ENCODE assay signal across 1 cellular context in genomic region chr11:126355324-126355925, GRCh38.
TF ChIP-seq lines count a peak whose summit lies in the region.

Gene ST3GAL4 (plus strand): TSS chr11:126355686. CDS start chr11:126406156, 50,470 bp downstream.

TF ChIP-seq in K562, 482 proteins besides CTCF, POLR2A, EP300 and RAD21 (continued from another document and continues in another):
- TF ChIP-seq EP400 (IDR thresholded peaks at IDR 0.05) (peak; percentile 51; the same call in 1 of the 2 replicates), KLF1 (tag; IDR thresholded peaks at IDR 0.05) (no peak), BCL6 (CRISPR knock-in tag; IDR thresholded peaks at IDR 0.05) (no peak), TCF7 (IDR thresholded peaks at IDR 0.05; ENCODE audit: borderline replicate concordance) (no peak), PML (IDR thresholded peaks at IDR 0.05; ENCODE audit: low read length) (peak; percentile 36; the same call in 1 of the 2 replicates), CBFA2T2 (conservative IDR thresholded peaks at IDR 0.05) (no peak), POLR2G (IDR thresholded peaks at IDR 0.05; ENCODE audit: low read depth, low read length) (peak; percentile 82), ZBTB40 (IDR thresholded peaks at IDR 0.05) (peak; percentile 19; the same call in 1 of the 2 replicates), ZBTB40 (CRISPR knock-in tag; IDR thresholded peaks at IDR 0.05) (no peak), GTF2E2 (tag; IDR thresholded peaks at IDR 0.05) (no peak), MAFG (tag; conservative IDR thresholded peaks at IDR 0.05) (no peak), ZNF12 (CRISPR knock-in tag; IDR thresholded peaks at IDR 0.05) (no peak), ZNF717 (CRISPR knock-in tag; IDR thresholded peaks at IDR 0.05) (no peak), SMAD1 (IDR thresholded peaks at IDR 0.05; ENCODE audit: low read depth, low read length, partially characterized antibody) (no peak), SP1 (CRISPR knock-in tag; IDR thresholded peaks at IDR 0.05) (no peak), ETS1 (conservative IDR thresholded peaks at IDR 0.05; ENCODE audit: control insufficient read depth, low read depth, low read length) (no peak), GATAD2B (IDR thresholded peaks at IDR 0.05; ENCODE audit: borderline replicate concordance) (peak; percentile 66; the same call in 1 of the 2 replicates), CREB1 (IDR thresholded peaks at IDR 0.05) (peak; percentile 16; the same call in 1 of the 2 replicates), CREB1 (CRISPR knock-in tag; IDR thresholded peaks at IDR 0.05) (no peak), GTF3C2 (IDR thresholded peaks at IDR 0.05; ENCODE audit: borderline replicate concordance, extremely low read depth, insufficient read length) (no peak), ZSCAN29 (IDR thresholded peaks at IDR 0.05) (no peak), SMAD3 (CRISPR knock-in tag; conservative IDR thresholded peaks at IDR 0.05) (no peak), LCOR (CRISPR knock-in tag; IDR thresholded peaks at IDR 0.05) (no peak), ZNF583 (CRISPR knock-in tag; IDR thresholded peaks at IDR 0.05) (no peak), IRF9 (tag; IDR thresholded peaks at IDR 0.05) (no peak), KDM1A (IDR thresholded peaks at IDR 0.05) (no peak), CHD2 (IDR thresholded peaks at IDR 0.05; ENCODE audit: low read depth, low read length) (no peak), GABPB2 (CRISPR knock-in tag; conservative IDR thresholded peaks at IDR 0.05) (no peak), ATF7 (IDR thresholded peaks at IDR 0.05) (no peak), NFRKB (IDR thresholded peaks at IDR 0.05; ENCODE audit: low read depth) (no peak), TSHZ1 (CRISPR knock-in tag; IDR thresholded peaks at IDR 0.05) (no peak), FIP1L1 (IDR thresholded peaks at IDR 0.05; ENCODE audit: low read depth, low read length, poor library complexity, severe bottlenecking) (no peak), ZSCAN32 (CRISPR knock-in tag; IDR thresholded peaks at IDR 0.05) (no peak), ZNF76 (CRISPR knock-in tag; IDR thresholded peaks at IDR 0.05; ENCODE audit: borderline replicate concordance) (no peak), CREBBP (IDR thresholded peaks at IDR 0.05; ENCODE audit: low read depth, low read length) (no peak), ZNF699 (CRISPR knock-in tag; IDR thresholded peaks at IDR 0.05; ENCODE audit: insufficient replicate concordance) (no peak), PHF8 (IDR thresholded peaks at IDR 0.05; ENCODE audit: borderline replicate concordance, low read length) (peak; percentile 73; the same call in 1 of the 2 replicates), RNF2 (IDR thresholded peaks at IDR 0.05) (no peak; the same call in 1 of the 2 replicates), ZNF311 (CRISPR knock-in tag; IDR thresholded peaks at IDR 0.05) (no peak), MLX (CRISPR knock-in tag; conservative IDR thresholded peaks at IDR 0.05) (no peak), HNRNPL (IDR thresholded peaks at IDR 0.05; ENCODE audit: low read depth, low read length) (no peak), MAX (CRISPR knock-in tag; IDR thresholded peaks at IDR 0.05) (no peak)
